Comparison of ENCODE assay signal across 1 cellular context in genomic region chr10:6426317-6426716, GRCh38.
TF ChIP-seq lines count a peak whose summit lies in the region.

No MANE protein-coding gene starts in this region.

TF ChIP-seq in HepG2, 621 proteins besides CTCF, POLR2A, EP300 and RAD21 (continued from another document):
- TF ChIP-seq, protein P1, sequence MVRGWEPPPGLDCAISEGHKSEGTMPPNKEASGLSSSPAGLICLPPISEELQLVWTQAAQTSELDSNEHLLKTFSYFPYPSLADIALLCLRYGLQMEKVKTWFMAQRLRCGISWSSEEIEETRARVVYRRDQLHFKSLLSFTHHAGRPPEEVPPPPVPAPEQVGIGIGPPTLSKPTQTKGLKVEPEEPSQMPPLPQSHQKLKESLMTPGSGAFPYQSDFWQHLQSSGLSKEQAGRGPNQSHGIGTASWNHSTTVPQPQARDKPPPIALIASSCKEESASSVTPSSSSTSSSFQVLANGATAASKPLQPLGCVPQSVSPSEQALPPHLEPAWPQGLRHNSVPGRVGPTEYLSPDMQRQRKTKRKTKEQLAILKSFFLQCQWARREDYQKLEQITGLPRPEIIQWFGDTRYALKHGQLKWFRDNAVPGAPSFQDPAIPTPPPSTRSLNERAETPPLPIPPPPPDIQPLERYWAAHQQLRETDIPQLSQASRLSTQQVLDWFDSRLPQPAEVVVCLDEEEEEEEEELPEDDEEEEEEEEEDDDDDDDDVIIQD (CRISPR knock-in tag; IDR thresholded peaks at IDR 0.05; ENCODE audit: low read depth), result no peak
- TF ChIP-seq NFE2 (CRISPR knock-in tag; IDR thresholded peaks at IDR 0.05) (no peak), EED (CRISPR knock-in tag; IDR thresholded peaks at IDR 0.05) (no peak), ZNF768 (CRISPR knock-in tag; IDR thresholded peaks at IDR 0.05) (no peak), KDM5A (IDR thresholded peaks at IDR 0.05; ENCODE audit: borderline replicate concordance, low read length) (no peak), ZNF761 (CRISPR knock-in tag; conservative IDR thresholded peaks at IDR 0.05) (no peak), ZNF660 (CRISPR knock-in tag; IDR thresholded peaks at IDR 0.05; ENCODE audit: borderline replicate concordance, low read depth) (no peak), ZSCAN29 (CRISPR knock-in tag; conservative IDR thresholded peaks at IDR 0.05) (no peak), CAMTA2 (CRISPR knock-in tag; IDR thresholded peaks at IDR 0.05; ENCODE audit: borderline replicate concordance) (no peak), ZNF12 (CRISPR knock-in tag; IDR thresholded peaks at IDR 0.05) (no peak), ZNF775 (CRISPR knock-in tag; IDR thresholded peaks at IDR 0.05; ENCODE audit: borderline replicate concordance) (no peak), PCBP1 (IDR thresholded peaks at IDR 0.05; ENCODE audit: borderline replicate concordance, low read depth, low read length) (no peak)
TF ChIP-seq in HepG2: peak in this region for 0.
